30 cellular contexts compared by ENCODE assay signal in the genomic region with DNA sequence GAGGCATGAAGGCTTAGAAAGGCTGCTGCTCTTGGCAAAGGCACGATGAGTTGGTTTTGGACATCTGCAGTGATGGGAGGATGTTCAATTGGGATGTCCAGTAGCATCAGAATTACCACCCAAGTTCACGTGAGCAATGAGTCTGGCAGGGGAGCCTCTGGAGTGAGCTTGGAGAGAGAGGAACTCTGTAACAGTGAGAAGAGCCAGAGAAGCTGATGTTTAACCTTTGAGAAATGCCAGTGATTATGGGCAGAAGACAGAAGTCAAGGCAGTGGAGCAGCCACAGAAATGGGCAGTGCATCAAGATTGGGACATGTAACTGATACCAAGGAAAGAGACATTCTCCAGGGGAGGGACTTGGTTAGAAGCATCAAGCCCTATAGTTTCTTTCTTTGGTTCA.
"Had no signal": no experiment of that assay in that cellular context is flagged by ENCODE, and none has a peak within 500 bp of the region (broad histone marks: within the 10 kb centered on the region; RNA-seq: fewer than 3 reads in every experiment).

No MANE protein-coding gene starts in this region.

- H3K27ac Mint-ChIP-seq: activated CD4-positive, alpha-beta memory T cell treated with anti-CD3 and anti-CD28 coated beads, Interleukin-2, amount 10 ng/mL, durations not matched to agents 7 days and 5 days; activated naive CD4-positive, alpha-beta T cell treated with anti-CD3 and anti-CD28 coated beads, Interleukin-2, amount 10 ng/mL, durations not matched to agents 7 days and 5 days; activated naive CD8-positive, alpha-beta T cell; activated T-cell treated with anti-CD3 and anti-CD28 coated beads, Interleukin-2, amount 50 U/mL, for 24 hours; activated T-cell treated with anti-CD3 and anti-CD28 coated beads, Interleukin-2, amount 50 U/mL, for 72 hours; dendritic cell treated with granulocyte-macrophage colony-stimulating factor and Interleukin-4, amounts not matched to agents 40 ng/mL and 50 ng/mL, for 4 days; T-helper 17 cell; T-helper 2 cell treated with Interferon-gamma antibody and Interleukin-4, amounts not matched to agents 5 μg/mL and 100 μg/mL, for 36 hours; WTC11 had no signal

- H3K36me3 Mint-ChIP-seq: activated naive CD4-positive, alpha-beta T cell treated with anti-CD3 and anti-CD28 coated beads, Interleukin-2, amount 10 ng/mL, durations not matched to agents 7 days and 5 days; activated naive CD8-positive, alpha-beta T cell; WTC11 had no signal

- ATAC-seq: activated CD4-positive, CD25-positive, alpha-beta regulatory T cell treated with anti-CD3 and anti-CD28 coated beads, Interleukin-2, amount 50 U/mL, for 24 hours; activated T-cell treated with anti-CD3 and anti-CD28 coated beads, Interleukin-2, amount 50 U/mL, for 72 hours; T-helper 17 cell; WTC11 had no signal

- H3K27ac ChIP-seq: brain microvascular endothelial cell, coronary artery, esophagus squamous epithelium had no signal

- FAIRE-seq: astrocyte, bronchial epithelial cell had no signal

- H3K36me3 ChIP-seq: brain microvascular endothelial cell, esophagus squamous epithelium had no signal

- DNase-seq: activated CD4-positive, alpha-beta memory T cell treated with anti-CD3 and anti-CD28 coated beads, Interleukin-2, amount 10 ng/mL, durations not matched to agents 7 days and 5 days; activated CD4-positive, alpha-beta T cell treated with anti-CD3 and anti-CD28 coated beads for 48 hours; activated CD8-positive, alpha-beta memory T cell treated with anti-CD3 and anti-CD28 coated beads, Interleukin-2, amount 50 U/mL, for 48 hours; activated gamma-delta T cell; activated naive CD4-positive, alpha-beta T cell; activated naive CD4-positive, alpha-beta T cell treated with anti-CD3 and anti-CD28 coated beads, Interleukin-2, amount 10 ng/mL, durations not matched to agents 7 days and 5 days; activated T-cell treated with anti-CD3 and anti-CD28 coated beads for 4 hours; activated T-cell treated with anti-CD3 and anti-CD28 coated beads, Interleukin-2, amount 50 U/mL, for 24 hours; activated T-cell treated with anti-CD3 and anti-CD28 coated beads, Interleukin-2, amount 50 U/mL, for 72 hours; amniotic stem cell; anterior cingulate cortex; brain microvascular endothelial cell; dorsolateral prefrontal cortex; effector memory CD4-positive, alpha-beta T cell; erythroblast; esophagus squamous epithelium; foreskin melanocyte; head of caudate nucleus; T-helper 1 cell; T-helper 17 cell; T1000 had no signal

- H3K9me3 Mint-ChIP-seq: activated CD4-positive, alpha-beta memory T cell treated with anti-CD3 and anti-CD28 coated beads, Interleukin-2, amount 10 ng/mL, durations not matched to agents 7 days and 5 days; activated naive CD4-positive, alpha-beta T cell treated with anti-CD3 and anti-CD28 coated beads, Interleukin-2, amount 10 ng/mL, durations not matched to agents 7 days and 5 days; activated T-cell treated with anti-CD3 and anti-CD28 coated beads, Interleukin-2, amount 50 U/mL, for 24 hours; activated T-cell treated with anti-CD3 and anti-CD28 coated beads, Interleukin-2, amount 50 U/mL, for 72 hours; central memory CD8-positive, alpha-beta T cell; dendritic cell treated with granulocyte-macrophage colony-stimulating factor and Interleukin-4, amounts not matched to agents 40 ng/mL and 50 ng/mL, for 4 days; T-helper 2 cell treated with Interferon-gamma antibody and Interleukin-4, amounts not matched to agents 5 μg/mL and 100 μg/mL, for 36 hours; WTC11 had no signal

- H3K27me3 Mint-ChIP-seq: activated CD4-positive, alpha-beta memory T cell treated with anti-CD3 and anti-CD28 coated beads, Interleukin-2, amount 10 ng/mL, durations not matched to agents 7 days and 5 days; activated naive CD8-positive, alpha-beta T cell; central memory CD8-positive, alpha-beta T cell; dendritic cell treated with granulocyte-macrophage colony-stimulating factor and Interleukin-4, amounts not matched to agents 40 ng/mL and 50 ng/mL, for 4 days had no signal

- H3K9me3 ChIP-seq: esophagus squamous epithelium had no signal

- H3K4me3 Mint-ChIP-seq: activated CD4-positive, alpha-beta memory T cell treated with anti-CD3 and anti-CD28 coated beads, Interleukin-2, amount 10 ng/mL, durations not matched to agents 7 days and 5 days; activated naive CD4-positive, alpha-beta T cell treated with anti-CD3 and anti-CD28 coated beads, Interleukin-2, amount 10 ng/mL, durations not matched to agents 7 days and 5 days; activated naive CD8-positive, alpha-beta T cell; activated T-cell treated with anti-CD3 and anti-CD28 coated beads, Interleukin-2, amount 50 U/mL, for 24 hours; activated T-cell treated with anti-CD3 and anti-CD28 coated beads, Interleukin-2, amount 50 U/mL, for 72 hours; central memory CD8-positive, alpha-beta T cell; dendritic cell treated with granulocyte-macrophage colony-stimulating factor and Interleukin-4, amounts not matched to agents 40 ng/mL and 50 ng/mL, for 4 days; T-helper 17 cell; T-helper 2 cell treated with Interferon-gamma antibody and Interleukin-4, amounts not matched to agents 5 μg/mL and 100 μg/mL, for 36 hours; WTC11 had no signal

- H3K4me3 ChIP-seq: coronary artery, dorsolateral prefrontal cortex, esophagus squamous epithelium had no signal

- H3K27me3 ChIP-seq: brain microvascular endothelial cell, dorsolateral prefrontal cortex, esophagus squamous epithelium had no signal
